In the genomic region with DNA sequence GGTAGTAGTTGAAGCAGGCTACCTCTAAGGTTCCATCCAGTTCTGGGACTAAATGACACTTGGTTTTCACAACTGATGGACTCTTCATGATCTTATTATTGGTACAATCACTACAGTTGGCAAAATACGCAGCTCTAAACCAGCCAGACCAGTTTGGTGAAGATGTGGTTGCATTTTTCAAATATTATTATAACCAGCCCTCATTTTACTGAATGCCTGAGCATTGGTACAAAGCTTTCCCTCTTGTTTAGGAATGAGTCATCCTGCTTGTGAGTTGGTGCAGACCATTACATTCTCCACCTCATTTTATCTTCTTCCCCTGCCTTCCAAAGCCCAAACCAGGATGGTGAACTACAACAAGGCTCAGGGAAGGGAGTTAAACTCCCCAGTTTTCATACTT, we compare ENCODE assay signal across 19 cellular contexts.
DNase-seq lines count a peak whose midpoint lies in the region; ATAC-seq and TF ChIP-seq lines count a peak whose summit lies in the region.
"Had no signal": no experiment of that assay in that cellular context is flagged by ENCODE, and none has a peak within 500 bp of the region (broad histone marks: within the 10 kb centered on the region; RNA-seq: fewer than 3 reads in every experiment).

No MANE protein-coding gene starts in this region.

- no peak overlapping the region for H3K23ac ChIP-seq in trophoblast cell (ENCODE audit: low read length)

- H4K8ac ChIP-seq in trophoblast cell (ENCODE audit: low read depth, low read length) = no peak overlapping the region

- no peak overlapping the region for H4K12ac ChIP-seq in trophoblast cell (ENCODE audit: low read depth, low read length)

- ATAC-seq in stimulated activated naive CD8-positive, alpha-beta T cell treated with anti-CD3 and anti-CD28 coated beads, Interleukin-15, Interleukin-2, amounts not matched to agents 100 U/mL and 50 U/mL, for 24 hours = no peak
- ATAC-seq: activated CD8-positive, alpha-beta memory T cell treated with anti-CD3 and anti-CD28 coated beads, Interleukin-2, amount 10 ng/mL, durations not matched to agents 7 days and 5 days; sciatic nerve; T-helper 17 cell had no signal

- H2AFZ ChIP-seq in mammary epithelial cell (ENCODE audit: low read depth, low read length) (no peak overlapping the region), trophoblast cell (ENCODE audit: insufficient read depth, low read length, poor library complexity) (no peak overlapping the region)

- BruUV-seq in mammary epithelial cell (replicated peaks; lab: Mats Ljungman, UMichigan) = no TSS peak

- DNase-seq in DMS53 (lab: John Stamatoyannopoulos, UW) (peak; percentile 71), mammary epithelial cell (peak; percentile 85), trophoblast cell (peak; percentile 82 to 96), NCI-H1417 treated with DMSO at 0.1 percent for 48 hours (lab: John Stamatoyannopoulos, UW) (no peak), Peyer's patch (no peak), MG63 (no peak)
- no peak for DNase-seq in stimulated activated naive CD8-positive, alpha-beta T cell treated with anti-CD3 and anti-CD28 coated beads, Interleukin-15, Interleukin-2, amounts not matched to agents 100 U/mL and 50 U/mL, for 24 hours
- DNase-seq: activated CD4-positive, CD25-positive, alpha-beta regulatory T cell treated with anti-CD3 and anti-CD28 coated beads, Interleukin-2, amount 50 U/mL, for 72 hours; activated CD8-positive, alpha-beta memory T cell treated with anti-CD3 and anti-CD28 coated beads, Interleukin-2, amount 10 ng/mL, durations not matched to agents 7 days and 5 days; activated gamma-delta T cell treated with Interleukin-2 at 50 U/mL for 16 hours; C1 segment of cervical spinal cord; H7; NCI-H187 treated with DMSO at 0.1 percent for 48 hours; nephron progenitor cell; stimulated activated CD4-positive, alpha-beta T cell treated with anti-CD3 and anti-CD28 coated beads, Interleukin-4, amount 100 ng/mL, for 24 hours; T-helper 17 cell; uterus had no signal

- no peaks in the 10 kb centered on the region for H4K20me1 ChIP-seq in mammary epithelial cell (ENCODE audit: insufficient read depth, low read length)

- CTCF ChIA-PET in mammary epithelial cell (lab: Charles Lee; ENCODE audit: low non-redundant PET) = no interaction called here

- no peak overlapping the region for H3K4ac ChIP-seq in trophoblast cell (ENCODE audit: low read depth, low read length)

- H3K9ac ChIP-seq in mammary epithelial cell (ENCODE audit: insufficient read depth, low read length) (no peak overlapping the region), trophoblast cell (ENCODE audit: low read length) (no peak overlapping the region)

- dilution Hi-C loops in mammary epithelial cell (cut with HindIII; ENCODE audit: low sequenced_read_pairs) = no loop called here

- no peak overlapping the region for H4K91ac ChIP-seq in trophoblast cell (ENCODE audit: low read depth, low read length)

- H3K4me1 ChIP-seq in mammary epithelial cell (ENCODE audit: insufficient read depth, low read length) (peaks cover 17% of the 10 kb centered on the region), trophoblast cell (ENCODE audit: control insufficient read depth in 1 of 2, insufficient read depth in 2 of 2, low read length in 2 of 2) (peaks cover 3 to 6% of the 10 kb centered on the region in 2 experiments), Peyer's patch (no peaks in the 10 kb centered on the region)
- H3K4me1 ChIP-seq: uterus had no signal

- H3K79me2 ChIP-seq in mammary epithelial cell (ENCODE audit: insufficient read depth, low read length) (no peaks in the 10 kb centered on the region), trophoblast cell (ENCODE audit: control insufficient read depth, insufficient read depth, low read length, poor library complexity) (no peaks in the 10 kb centered on the region)

- H3K27me3 ChIP-seq in mammary epithelial cell (ENCODE audit: insufficient read depth, low read length) (no peaks in the 10 kb centered on the region), trophoblast cell (ENCODE audit: insufficient read depth, low read length) (no peaks in the 10 kb centered on the region), Peyer's patch (no peaks in the 10 kb centered on the region), MG63 (no peaks in the 10 kb centered on the region)
- H3K27me3 ChIP-seq: uterus had no signal

- no peak overlapping the region for H2BK5ac ChIP-seq in trophoblast cell (ENCODE audit: low read depth, low read length, poor library complexity)

- TF ChIP-seq POLR2A in Peyer's patch (IDR thresholded peaks at IDR 0.05) = no peak

- H2BK12ac ChIP-seq in trophoblast cell (ENCODE audit: low read length) = no peak overlapping the region

- H3K27ac ChIP-seq in mammary epithelial cell (ENCODE audit: insufficient read depth, low read depth, low read length) (no peak overlapping the region), trophoblast cell (ENCODE audit: low read depth, low read length) (no peak overlapping the region), Peyer's patch (no peak overlapping the region)
- H3K27ac ChIP-seq: uterus had no signal

- H3K14ac ChIP-seq in trophoblast cell (ENCODE audit: low read length) = no peak overlapping the region

- H3K4me3 ChIP-seq in mammary epithelial cell (replicated peaks in 1 of 3; ENCODE audit: insufficient read depth in 1 of 3, low read depth in 2 of 3, low read length in 3 of 3) = no peak overlapping the region
- no peak overlapping the region for H3K4me3 ChIP-seq in trophoblast cell (ENCODE audit: low read depth, low read length)
- H3K4me3 ChIP-seq in Peyer's patch = no peak overlapping the region
- no peak overlapping the region for H3K4me3 ChIP-seq in MG63
- H3K4me3 ChIP-seq: uterus had no signal

- in situ Hi-C loops in mammary epithelial cell (cut with MboI; ENCODE audit: low sequenced_read_pairs in 2 of 2) = no loop called here

- 0% methylated on average over 1 of the region's 1 CpG for WGBS in mammary epithelial cell (ENCODE audit: low coverage, missing lambda C conversion rate)
- no CpG with 5 or more reads among the region's 1 CpG for WGBS in trophoblast cell (ENCODE audit: extremely low coverage, insufficient coverage, insufficient read length)

- H3K4me2 ChIP-seq in mammary epithelial cell (ENCODE audit: insufficient read depth, low read depth, low read length) (peak overlapping the region; percentile 22), trophoblast cell (ENCODE audit: low read length) (peak overlapping the region; percentile 9)

- no peak overlapping the region for H3K18ac ChIP-seq in trophoblast cell (ENCODE audit: low read length)

- TF ChIP-seq RAD21 in Ishikawa (IDR thresholded peaks at IDR 0.05; ENCODE audit: low read depth) = no peak

- no peak for TF ChIP-seq EP300 in Ishikawa (IDR thresholded peaks at IDR 0.05; ENCODE audit: borderline replicate concordance)

- H3K36me3 ChIP-seq in mammary epithelial cell (ENCODE audit: insufficient read depth, low read length) (no peaks in the 10 kb centered on the region), trophoblast cell (ENCODE audit: control insufficient read depth in 1 of 2, insufficient read depth in 2 of 2, low read length in 2 of 2) (no peaks in the 10 kb centered on the region), Peyer's patch (no peaks in the 10 kb centered on the region), MG63 (no peaks in the 10 kb centered on the region)
- H3K36me3 ChIP-seq: uterus had no signal

- no peaks in the 10 kb centered on the region for H3K79me1 ChIP-seq in trophoblast cell (ENCODE audit: low read length)

- H2AK5ac ChIP-seq in trophoblast cell (ENCODE audit: low read length) = no peak overlapping the region

- no peak for TF ChIP-seq CTCF in mammary epithelial cell (conservative IDR thresholded peaks at IDR 0.05 in 1 of 2, IDR thresholded peaks at IDR 0.05 in 1 of 2; ENCODE audit: extremely low read depth in 1 of 2, insufficient read depth in 1 of 2, low read depth in 1 of 2, low read length in 2 of 2)
- TF ChIP-seq CTCF in Peyer's patch (IDR thresholded peaks at IDR 0.05) = no peak

- intact Hi-C loops in mammary epithelial cell (cut with micrococcal nuclease) = no loop called here

- H3K9me3 ChIP-seq in mammary epithelial cell (replicated peaks; ENCODE audit: insufficient read depth, low read length) = no peaks in the 10 kb centered on the region
- no peaks in the 10 kb centered on the region for H3K9me3 ChIP-seq in trophoblast cell (ENCODE audit: insufficient read depth, low read depth, low read length)
- no peaks in the 10 kb centered on the region for H3K9me3 ChIP-seq in Peyer's patch
- no peaks in the 10 kb centered on the region for H3K9me3 ChIP-seq in MG63
- H3K9me3 ChIP-seq: uterus had no signal

- no peak overlapping the region for H2BK120ac ChIP-seq in trophoblast cell (ENCODE audit: insufficient read depth, low read length, poor library complexity)

TF ChIP-seq in Ishikawa, 13 proteins besides CTCF, POLR2A, EP300 and RAD21:
- TF ChIP-seq CREB1 (IDR thresholded peaks at IDR 0.05; ENCODE audit: low read depth) = no peak
- peak; percentile 81 for TF ChIP-seq FOXM1 (IDR thresholded peaks at IDR 0.05; ENCODE audit: borderline replicate concordance, low read depth)

Comparison
In these comparisons a context has a peak if more than half of its experiments do, and no peak if none do; other contexts are left out.
1. DNase-seq: peak in DMS53 (single experiment), mammary epithelial cell (single experiment) and trophoblast cell (2 of 2); none in stimulated activated naive CD8-positive, alpha-beta T cell treated with anti-CD3 and anti-CD28 coated beads, Interleukin-15, Interleukin-2, amounts not matched to agents 100 U/mL and 50 U/mL, for 24 hours (single experiment), NCI-H1417 treated with DMSO at 0.1 percent for 48 hours (single experiment), Peyer's patch (0 of 3) and MG63 (single experiment).